1 cellular context compared by ENCODE assay signal in genomic region chr6:149431905-149432775, GRCh38.
A peak's percentile ranks its signal among the peaks of the same experiment; 100 is the strongest.
TF ChIP-seq lines count a peak whose summit lies in the region.

No MANE protein-coding gene starts in this region.

TF ChIP-seq in K562, 482 proteins besides CTCF, POLR2A, EP300 and RAD21 (continued from another document and continues in another):
- TF ChIP-seq RREB1 (CRISPR knock-in tag; IDR thresholded peaks at IDR 0.05) (no peak), PHF8 (IDR thresholded peaks at IDR 0.05; ENCODE audit: borderline replicate concordance, low read length) (no peak), PHTF2 (CRISPR knock-in tag; IDR thresholded peaks at IDR 0.05) (no peak), HBP1 (CRISPR knock-in tag; IDR thresholded peaks at IDR 0.05) (no peak), KDM1A (IDR thresholded peaks at IDR 0.05) (peak; percentile 11 to 60; a peak in 2 of 4 replicates), POLR3A (IDR thresholded peaks at IDR 0.05; ENCODE audit: borderline replicate concordance, extremely low read depth, insufficient read depth, insufficient read length) (no peak), MGA (IDR thresholded peaks at IDR 0.05) (no peak), PYGO2 (tag; IDR thresholded peaks at IDR 0.05) (no peak), TAF9B (IDR thresholded peaks at IDR 0.05; ENCODE audit: partially characterized antibody) (no peak), ELF1 (tag; IDR thresholded peaks at IDR 0.05) (no peak), ZNF263 (CRISPR knock-in tag; IDR thresholded peaks at IDR 0.05; ENCODE audit: borderline replicate concordance) (peak; percentile 37; the same call in 1 of the 2 replicates), ZBTB40 (IDR thresholded peaks at IDR 0.05) (no peak), ZBTB40 (CRISPR knock-in tag; IDR thresholded peaks at IDR 0.05) (no peak), MTA1 (IDR thresholded peaks at IDR 0.05; ENCODE audit: borderline replicate concordance) (no peak), DEAF1 (CRISPR knock-in tag; IDR thresholded peaks at IDR 0.05) (peak; percentile 95), CBX2 (IDR thresholded peaks at IDR 0.05; ENCODE audit: insufficient read depth, low read length, poor library complexity, severe bottlenecking) (no peak), HES1 (IDR thresholded peaks at IDR 0.05; ENCODE audit: low read depth) (no peak), NCOR1 (IDR thresholded peaks at IDR 0.05) (no peak)
